In genomic region chr7:156353352-156353751, GRCh38 we compare ENCODE assay signal across 36 cellular contexts.
"Had no signal": no experiment of that assay in that cellular context is flagged by ENCODE, and none has a peak within 500 bp of the region (broad histone marks: within the 10 kb centered on the region; RNA-seq: fewer than 3 reads in every experiment).

No MANE protein-coding gene starts in this region.

- DNase-seq: Karpas-422, Kasumi-1, MG63, MM.1S, MV-4-11, NCI-H1048, NCI-H1092, NCI-H1092 treated with DMSO at 0.1 percent for 48 hours, NCI-H1105, NCI-H1105 treated with DMSO at 0.1 percent for 48 hours, NCI-H1417, NCI-H1417 treated with DMSO at 0.1 percent for 48 hours, NCI-H1436, NCI-H1436 treated with DMSO at 0.1 percent for 48 hours, NCI-H146, NCI-H1694, NCI-H1694 treated with DMSO at 0.1 percent for 48 hours, NCI-H187, NCI-H187 treated with DMSO at 0.1 percent for 48 hours, NCI-H1930, NCI-H2029, NCI-H2029 treated with DMSO at 0.1 percent for 48 hours, NCI-H2081, NCI-H2081 treated with DMSO at 0.1 percent for 48 hours, NCI-H2107, NCI-H2171, NCI-H2171 treated with DMSO at 0.1 percent for 48 hours, NCI-H2227 treated with DMSO at 0.1 percent for 48 hours, NCI-H226, NCI-H345, NCI-H446, NCI-H446 treated with DMSO at 0.1 percent for 48 hours, NCI-H510A, NCI-H510A treated with DMSO at 0.1 percent for 48 hours, NCI-H524, NCI-H524 treated with DMSO at 0.1 percent for 48 hours had no signal

- H3K36me3 ChIP-seq: MG63 had no signal

- H3K4me3 ChIP-seq: MG63 had no signal

- H3K27me3 ChIP-seq: MG63 had no signal

- H3K9me3 ChIP-seq: MG63 had no signal
